21 cellular contexts compared by ENCODE assay signal in the genomic region with DNA sequence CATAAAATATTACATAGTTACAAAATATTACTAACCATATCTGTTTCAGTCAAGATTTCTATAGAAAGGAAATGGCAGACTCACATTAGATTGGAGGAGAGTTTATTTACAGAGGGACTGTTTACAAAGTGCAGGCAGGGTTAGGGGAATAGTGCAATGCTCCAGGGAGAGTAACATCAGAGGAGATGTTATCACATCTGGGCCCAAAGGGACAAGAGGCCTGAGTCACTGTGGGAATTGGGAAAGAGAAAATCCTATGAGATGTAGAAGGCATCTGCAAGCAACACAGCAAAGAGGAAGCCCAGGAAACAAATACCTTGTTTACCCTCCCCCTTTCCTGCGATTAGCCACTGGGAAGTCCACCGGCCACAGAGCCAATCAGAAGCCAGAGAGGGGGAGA.
A peak's percentile ranks its signal among the peaks of the same experiment; 100 is the strongest.
DNase-seq lines count a peak whose midpoint lies in the region; ATAC-seq and TF ChIP-seq lines count a peak whose summit lies in the region.
"Had no signal": no experiment of that assay in that cellular context is flagged by ENCODE, and none has a peak within 500 bp of the region (broad histone marks: within the 10 kb centered on the region; RNA-seq: fewer than 3 reads in every experiment).

No MANE protein-coding gene starts in this region.

- no peak for TF ChIP-seq POLR2A in breast epithelium (IDR thresholded peaks at IDR 0.05)
- TF ChIP-seq POLR2A in gastroesophageal sphincter (IDR thresholded peaks at IDR 0.05), result no peak

- 67 to 93% methylated on average over 1 to 2 of the region's 2 CpGs for WGBS in gastroesophageal sphincter (ENCODE audit: low coverage in 1 of 2), 2 donors

- H3K27ac ChIP-seq in breast epithelium, result no peak overlapping the region
- H3K27ac ChIP-seq in gastroesophageal sphincter, result no peak overlapping the region
- H3K27ac ChIP-seq: dorsolateral prefrontal cortex, thyroid gland had no signal

- H3K27me3 Mint-ChIP-seq in MCF 10A (ENCODE audit: insufficient read depth, unreplicated experiment), result no peaks in the 10 kb centered on the region
- H3K27me3 Mint-ChIP-seq: progenitor cell of endocrine pancreas had no signal

- TF ChIP-seq EP300 in gastroesophageal sphincter (IDR thresholded peaks at IDR 0.05), result no peak

- no TSS peak for BruUV-seq in MCF 10A (replicated peaks; lab: Mats Ljungman, UMichigan)

- no peaks in the 10 kb centered on the region for H3K36me3 ChIP-seq in breast epithelium
- H3K36me3 ChIP-seq in gastroesophageal sphincter, result no peaks in the 10 kb centered on the region
- H3K36me3 ChIP-seq: thyroid gland had no signal

- DNase-seq in MCF 10A (ENCODE audit: unreplicated experiment), result peak; percentile 56
- DNase-seq in breast epithelium (ENCODE audit: low spot score in 2 of 2), result no peak
- peak; percentile 18 for DNase-seq in SK-N-DZ (ENCODE audit: low spot score)
- DNase-seq in kidney glomerular epithelial cell (lab: John Stamatoyannopoulos, UW), result no peak
- DNase-seq: activated naive CD4-positive, alpha-beta T cell treated with anti-CD3 and anti-CD28 coated beads for 36 hours; activated T-cell treated with anti-CD3 and anti-CD28 coated beads for 4 hours; CD8-positive, alpha-beta memory T cell; dorsolateral prefrontal cortex; MM.1S; naive thymus-derived CD4-positive, alpha-beta T cell; NCI-H2081; NCI-H526 treated with DMSO at 0.1 percent for 48 hours; SK-N-SH; thyroid gland had no signal

- POLR2A ChIA-PET in MCF 10A (lab: Yijun Ruan, JAX), result interaction anchor here (1.5 kb wide), 1 partner anchor 505 kb away, joined by 5 read pairs; no protein-coding TSS in a partner anchor

- H3K27me3 ChIP-seq in breast epithelium, result no peaks in the 10 kb centered on the region
- H3K27me3 ChIP-seq in gastroesophageal sphincter, result no peaks in the 10 kb centered on the region
- H3K27me3 ChIP-seq: thyroid gland had no signal

- no peaks in the 10 kb centered on the region for H3K36me3 Mint-ChIP-seq in MCF 10A (ENCODE audit: insufficient read depth, unreplicated experiment)
- H3K36me3 Mint-ChIP-seq: naive thymus-derived CD4-positive, alpha-beta T cell; stimulated activated memory B cell treated with anti-CD40 and anti-IgM and Interleukin-4, amounts not matched to agents 10 μg/mL and 1 μg/mL and 100 μg/mL, for 72 hours had no signal

- intact Hi-C loops in MCF 10A (cut with micrococcal nuclease), result no loop called here
- intact Hi-C loops in breast epithelium (cut with DNase I; ENCODE audit: low total_unique reads), result no loop called here

- no peak overlapping the region for H3K4me3 Mint-ChIP-seq in MCF 10A (ENCODE audit: unreplicated experiment)
- H3K4me3 Mint-ChIP-seq: activated naive CD4-positive, alpha-beta T cell treated with anti-CD3 and anti-CD28 coated beads for 36 hours; CD8-positive, alpha-beta memory T cell; naive thymus-derived CD4-positive, alpha-beta T cell; stimulated activated memory B cell treated with anti-CD40 and anti-IgM and Interleukin-4, amounts not matched to agents 10 μg/mL and 1 μg/mL and 100 μg/mL, for 72 hours had no signal

- no peaks in the 10 kb centered on the region for H3K9me3 Mint-ChIP-seq in MCF 10A (ENCODE audit: unreplicated experiment)
- H3K9me3 Mint-ChIP-seq: activated naive CD4-positive, alpha-beta T cell treated with anti-CD3 and anti-CD28 coated beads for 36 hours; CD8-positive, alpha-beta memory T cell; stimulated activated memory B cell treated with anti-CD40 and anti-IgM and Interleukin-4, amounts not matched to agents 10 μg/mL and 1 μg/mL and 100 μg/mL, for 72 hours had no signal

- H3K4me1 ChIP-seq in breast epithelium (no peaks in the 10 kb centered on the region), gastroesophageal sphincter (peaks cover 0 to 19% (median 5%) of the 10 kb centered on the region in 3 donors)
- H3K4me1 ChIP-seq: thyroid gland had no signal

- ATAC-seq in gastroesophageal sphincter (peak; percentile 28), GM21390 (IDR thresholded peaks at IDR 0.05; ENCODE audit: unreplicated experiment) (no peak), HG02588 (IDR thresholded peaks at IDR 0.05; ENCODE audit: unreplicated experiment) (no peak), GM21367 (IDR thresholded peaks at IDR 0.05; ENCODE audit: unreplicated experiment) (no peak)
- ATAC-seq: GM12878; naive thymus-derived CD4-positive, alpha-beta T cell; stimulated activated memory B cell treated with anti-CD40 and anti-IgM and Interleukin-4, amounts not matched to agents 10 μg/mL and 1 μg/mL and 100 μg/mL, for 72 hours had no signal

- H3K9me3 ChIP-seq in breast epithelium, result no peaks in the 10 kb centered on the region
- no peaks in the 10 kb centered on the region for H3K9me3 ChIP-seq in gastroesophageal sphincter
- H3K9me3 ChIP-seq: SK-N-SH, thyroid gland had no signal

- CTCF ChIA-PET in MCF 10A (lab: Yijun Ruan, JAX), result interaction anchor here (0.7 kb wide), 1 partner anchor 231 kb away, joined by 4 read pairs; no protein-coding TSS in a partner anchor

- no peak overlapping the region for H3K4me3 ChIP-seq in breast epithelium
- no peak overlapping the region for H3K4me3 ChIP-seq in gastroesophageal sphincter
- H3K4me3 ChIP-seq: dorsolateral prefrontal cortex, GM12878, thyroid gland had no signal

- TF ChIP-seq CTCF in MCF 10A (IDR thresholded peaks at IDR 0.05; ENCODE audit: unreplicated experiment), result no peak
- TF ChIP-seq CTCF in breast epithelium (IDR thresholded peaks at IDR 0.05), result no peak
- no peak for TF ChIP-seq CTCF in gastroesophageal sphincter (IDR thresholded peaks at IDR 0.05)

- no peak overlapping the region for H3K27ac Mint-ChIP-seq in MCF 10A (ENCODE audit: low read depth, unreplicated experiment)
- H3K27ac Mint-ChIP-seq: activated naive CD4-positive, alpha-beta T cell treated with anti-CD3 and anti-CD28 coated beads for 36 hours; CD8-positive, alpha-beta memory T cell; progenitor cell of endocrine pancreas; stimulated activated memory B cell treated with anti-CD40 and anti-IgM and Interleukin-4, amounts not matched to agents 10 μg/mL and 1 μg/mL and 100 μg/mL, for 72 hours had no signal

- peaks cover 15% of the 10 kb centered on the region for H3K4me1 Mint-ChIP-seq in MCF 10A (ENCODE audit: insufficient read depth, unreplicated experiment)
- H3K4me1 Mint-ChIP-seq: CD8-positive, alpha-beta memory T cell; stimulated activated memory B cell treated with anti-CD40 and anti-IgM and Interleukin-4, amounts not matched to agents 10 μg/mL and 1 μg/mL and 100 μg/mL, for 72 hours had no signal

Comparison
In these comparisons a context has a peak if more than half of its experiments do, and no peak if none do; other contexts are left out.
1. DNase-seq: peak in MCF 10A (single experiment) and SK-N-DZ (single experiment); none in breast epithelium (0 of 2) and kidney glomerular epithelial cell (single experiment).